8 cellular contexts compared by ENCODE assay signal in the genomic region with DNA sequence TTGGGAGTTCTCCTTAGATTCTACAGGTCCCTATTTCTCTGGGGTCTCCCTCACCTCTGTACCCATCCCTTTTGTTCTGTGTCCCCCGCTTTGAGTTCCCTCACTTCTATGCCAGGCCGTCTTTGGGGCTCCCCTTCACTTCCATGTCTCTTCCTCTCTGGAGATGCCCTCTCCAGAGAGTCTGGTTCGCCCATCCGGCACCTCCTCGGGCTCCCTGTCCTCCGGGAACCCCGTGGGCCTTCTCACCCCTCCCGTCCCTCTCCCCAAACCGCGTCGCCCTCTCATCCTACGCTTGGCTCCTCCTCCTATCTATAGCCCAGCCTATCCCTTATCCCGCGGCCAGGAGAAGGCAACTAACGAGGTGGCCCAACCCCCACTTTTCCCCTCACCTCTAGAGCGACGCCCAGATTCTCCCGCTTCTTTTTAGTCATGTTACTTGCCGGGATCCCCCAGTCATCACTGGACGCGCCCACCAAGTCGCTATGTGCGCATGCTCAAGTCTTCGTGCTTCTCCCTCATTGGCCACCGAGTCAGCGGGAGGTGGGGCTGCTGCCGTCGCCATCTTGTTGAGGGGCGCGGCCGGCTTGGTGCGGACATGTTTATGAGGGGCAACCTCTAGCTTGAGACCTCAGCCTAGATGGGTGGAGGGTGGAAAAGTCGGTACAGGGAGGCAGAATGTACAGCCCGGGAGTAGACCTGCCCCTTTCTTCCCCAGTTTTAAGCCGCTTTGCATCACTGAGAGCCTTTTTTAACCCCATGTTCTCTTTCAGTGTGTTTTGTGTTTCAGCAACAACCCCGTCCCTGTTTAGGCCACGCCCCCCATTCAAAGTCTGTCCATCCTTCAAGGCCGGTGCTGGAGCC. TPM values are rescaled to one million over a fixed set of nuclear protein-coding genes. Genes with fewer than 3 reads are reported as not detected.
A peak's percentile ranks its signal among the peaks of the same experiment; 100 is the strongest.
DNase-seq lines count a peak whose midpoint lies in the region; ATAC-seq and TF ChIP-seq lines count a peak whose summit lies in the region.

A gene (minus strand): TSS at position 461 of the 861 bp plus-strand sequence. CDS start 30 bp downstream, at position 431.

- H3K4me3 ChIP-seq in BJ (ENCODE audit: low read depth, low read length) = peak within 1 kb of the TSS; percentile 56

- no peak for TF ChIP-seq CTCF in BJ (IDR thresholded peaks at IDR 0.05; ENCODE audit: insufficient read depth, low read depth, low read length)
- TF ChIP-seq CTCF in chondrocyte (IDR thresholded peaks at IDR 0.05) = no peak

- H3K27me3 Mint-ChIP-seq in activated CD4-positive, alpha-beta T cell treated with anti-CD3 and anti-CD28 coated beads for 36 hours = no peaks in the 10 kb centered on the region
- H3K27me3 Mint-ChIP-seq in chondrocyte (ENCODE audit: low read depth) = no peaks in the 10 kb centered on the region

- CTCF ChIA-PET in BJ (lab: Yijun Ruan, JAX) = interaction anchor here (0.6 to 0.8 kb wide), 2 partner anchors 9 to 19 kb away, joined by 4 to 5 read pairs; no protein-coding TSS in a partner anchor
- CTCF ChIA-PET in activated CD4-positive, alpha-beta T cell treated with anti-CD3 and anti-CD28 coated beads for 36 hours (lab: Charles Lee) = interaction anchor here (0.6 to 3.3 kb wide), 3 partner anchors 17 to 614 kb away, joined by 5 to 21 read pairs (median 5); a partner anchor contains a TSS

- no peaks in the 10 kb centered on the region for H3K36me3 ChIP-seq in BJ (ENCODE audit: control insufficient read depth, insufficient read depth, low read length)

- peak within 1 kb of the TSS; percentile 96 for H3K27ac Mint-ChIP-seq in activated CD4-positive, alpha-beta T cell treated with anti-CD3 and anti-CD28 coated beads for 36 hours
- H3K27ac Mint-ChIP-seq in chondrocyte (ENCODE audit: unreplicated experiment) = peak within 1 kb of the TSS; percentile 94

- no peaks in the 10 kb centered on the region for H3K9me3 Mint-ChIP-seq in activated CD4-positive, alpha-beta T cell treated with anti-CD3 and anti-CD28 coated beads for 36 hours (ENCODE audit: low read depth)
- H3K9me3 Mint-ChIP-seq in chondrocyte (ENCODE audit: low read depth) = no peaks in the 10 kb centered on the region

- POLR2A ChIA-PET in BJ (lab: Charles Lee) = no interaction called here
- POLR2A ChIA-PET in activated CD4-positive, alpha-beta T cell treated with anti-CD3 and anti-CD28 coated beads for 36 hours (lab: Charles Lee) = interaction anchor here (0.5 to 1.2 kb wide), 5 partner anchors 10 to 552 kb away, joined by 3 to 7 read pairs (median 4); no protein-coding TSS in a partner anchor

- peak; percentile 79 for DNase-seq in BJ (ENCODE audit: low read depth)
- DNase-seq in NCI-H524 treated with DMSO at 0.1 percent for 48 hours (lab: John Stamatoyannopoulos, UW) = peak; percentile 96
- peak; percentile 99 for DNase-seq in activated CD4-positive, alpha-beta T cell treated with anti-CD3 and anti-CD28 coated beads for 36 hours
- DNase-seq in chondrocyte (ENCODE audit: low spot score) = peak; percentile 98
- peak; percentile 91 for DNase-seq in kidney glomerular epithelial cell (lab: John Stamatoyannopoulos, UW)
- DNase-seq in stimulated activated CD4-positive, alpha-beta T cell treated with anti-CD3 and anti-CD28 coated beads, Interleukin-1b, Interleukin-23, amount 100 ng/mL, for 1 hour (ENCODE audit: low read depth in 2 of 2) = peak; percentile 88 to 90

- H3K4me1 Mint-ChIP-seq in activated CD4-positive, alpha-beta T cell treated with anti-CD3 and anti-CD28 coated beads for 36 hours = peaks cover 89% of the 10 kb centered on the region
- H3K4me1 Mint-ChIP-seq in chondrocyte (ENCODE audit: low read depth) = peaks cover 23% of the 10 kb centered on the region

- intact Hi-C loops in activated CD4-positive, alpha-beta T cell treated with anti-CD3 and anti-CD28 coated beads for 36 hours (cut with DNase I, micrococcal nuclease) = loop anchor here (1.0 to 10.0 kb wide), 10 partner anchors 17 to 1615 kb away; a partner anchor contains a TSS

- peaks cover 4% of the 10 kb centered on the region; the same call in 1 of the 2 replicates for H3K27me3 ChIP-seq in BJ (ENCODE audit: control insufficient read depth, insufficient read depth, low read length)

- peak; percentile 91 for ATAC-seq in GM19324 (IDR thresholded peaks at IDR 0.05; ENCODE audit: low FRiP score, unreplicated experiment)
- peak; percentile 88 for ATAC-seq in HG03460 (IDR thresholded peaks at IDR 0.05; ENCODE audit: unreplicated experiment)
- peak; percentile 82 for ATAC-seq in activated CD4-positive, alpha-beta T cell treated with anti-CD3 and anti-CD28 coated beads for 36 hours

- peaks cover 5% of the 10 kb centered on the region for H3K36me3 Mint-ChIP-seq in activated CD4-positive, alpha-beta T cell treated with anti-CD3 and anti-CD28 coated beads for 36 hours (ENCODE audit: low read depth)
- no peaks in the 10 kb centered on the region for H3K36me3 Mint-ChIP-seq in chondrocyte (ENCODE audit: low read depth)

- H3K4me3 Mint-ChIP-seq in activated CD4-positive, alpha-beta T cell treated with anti-CD3 and anti-CD28 coated beads for 36 hours = peak within 1 kb of the TSS; percentile 88
- peak within 1 kb of the TSS; percentile 96 for H3K4me3 Mint-ChIP-seq in chondrocyte (ENCODE audit: unreplicated experiment)

RNA-seq across cellular contexts. Expression of the gene that starts here (rescaled TPM):
- polyA plus RNA-seq in BJ (2011; rRNA removed) = 31.8 and 34.4 TPM in 2 replicates
- 8.7 and 11.0 TPM in 2 replicates for polyA minus RNA-seq in BJ (2011; rRNA and poly(A)+ RNA removed)
- 10 to 100 TPM; 55.3 to 60.3 TPM for total RNA-seq in activated CD4-positive, alpha-beta T cell treated with anti-CD3 and anti-CD28 coated beads for 36 hours
- total RNA-seq in chondrocyte = 28.3 to 34.0 TPM (median 29.9 TPM) in 3 replicates

Comparison
In these comparisons a context has a peak if more than half of its experiments do, and no peak if none do; other contexts are left out.
1. Peak in every context shown above with its lines: DNase-seq, ATAC-seq and H3K4me3 ChIP-seq.